28 cellular contexts compared by ENCODE assay signal in genomic region chr2:167843203-167843602, GRCh38.
"Had no signal": no experiment of that assay in that cellular context is flagged by ENCODE, and none has a peak within 500 bp of the region (broad histone marks: within the 10 kb centered on the region; RNA-seq: fewer than 3 reads in every experiment).

No MANE protein-coding gene starts in this region.

- DNase-seq: activated B cell treated with CpG ODN at 0.5 μM for 24 hours; activated CD4-positive, alpha-beta memory T cell treated with anti-CD3 and anti-CD28 coated beads for 36 hours; activated CD4-positive, alpha-beta T cell treated with anti-CD3 and anti-CD28 coated beads for 4 hours; activated CD4-positive, alpha-beta T cell treated with anti-CD3 and anti-CD28 coated beads, Interleukin-2, amount 10 ng/mL, durations not matched to agents 24 days and 14 days; activated CD4-positive, alpha-beta T cell treated with anti-CD3 and anti-CD28 coated beads, Interleukin-2, amount 50 U/mL, for 1 hour; activated CD4-positive, alpha-beta T cell treated with anti-CD3 and anti-CD28 coated beads, Interleukin-2, amount 50 U/mL, for 4 hours; activated CD4-positive, CD25-positive, alpha-beta regulatory T cell treated with anti-CD3 and anti-CD28 coated beads, Interleukin-2, amount 50 U/mL, for 72 hours; activated CD8-positive, alpha-beta memory T cell treated with anti-CD3 and anti-CD28 coated beads, Interleukin-2, amount 50 U/mL, for 4 hours; activated CD8-positive, alpha-beta T cell treated with anti-CD3 and anti-CD28 coated beads for 36 hours; activated effector memory CD4-positive, alpha-beta T cell treated with anti-CD3 and anti-CD28 coated beads, Interleukin-2, amount 50 U/mL, for 16 hours; activated gamma-delta T cell treated with Interleukin-2 at 50 U/mL for 16 hours; activated naive CD4-positive, alpha-beta T cell; activated naive CD4-positive, alpha-beta T cell treated with anti-CD3 and anti-CD28 coated beads for 36 hours; activated naive CD4-positive, alpha-beta T cell treated with anti-CD3 and anti-CD28 coated beads, Interleukin-2, amount 50 U/mL, for 16 hours; activated naive CD8-positive, alpha-beta T cell treated with anti-CD3 and anti-CD28 coated beads, Interleukin-2, amount 10 ng/mL, durations not matched to agents 7 days and 5 days; activated naive CD8-positive, alpha-beta T cell treated with anti-CD3 and anti-CD28 coated beads, Interleukin-2, amount 50 U/mL, for 24 hours; activated T-cell treated with anti-CD3 and anti-CD28 coated beads for 4 hours; activated T-cell treated with anti-CD3 and anti-CD28 coated beads, Interleukin-2, amount 50 U/mL, for 1 hour; activated T-cell treated with anti-CD3 and anti-CD28 coated beads, Interleukin-2, amount 50 U/mL, for 4 hours; activated T-cell treated with anti-CD3 and anti-CD28 coated beads, Interleukin-2, amount 50 U/mL, for 72 hours; amygdala; anterior cingulate cortex; caudate nucleus; cerebellar nuclear complex; T-helper 2 cell; T-helper 9 cell had no signal

- ATAC-seq: activated CD8-positive, alpha-beta T cell treated with anti-CD3 and anti-CD28 coated beads for 36 hours; activated naive CD4-positive, alpha-beta T cell treated with anti-CD3 and anti-CD28 coated beads, Interleukin-2, amount 50 U/mL, for 72 hours; activated naive CD8-positive, alpha-beta T cell treated with anti-CD3 and anti-CD28 coated beads, Interleukin-2, amount 50 U/mL, for 24 hours; activated T-cell treated with anti-CD3 and anti-CD28 coated beads, Interleukin-2, amount 50 U/mL, for 4 hours; activated T-cell treated with anti-CD3 and anti-CD28 coated beads, Interleukin-2, amount 50 U/mL, for 72 hours; activated T-helper 17 cell treated with anti-CD3 and anti-CD28 coated beads, Interleukin-2, amount 50 U/mL, for 72 hours had no signal
